ENCODE assay signal across 11 cellular contexts in the genomic region with DNA sequence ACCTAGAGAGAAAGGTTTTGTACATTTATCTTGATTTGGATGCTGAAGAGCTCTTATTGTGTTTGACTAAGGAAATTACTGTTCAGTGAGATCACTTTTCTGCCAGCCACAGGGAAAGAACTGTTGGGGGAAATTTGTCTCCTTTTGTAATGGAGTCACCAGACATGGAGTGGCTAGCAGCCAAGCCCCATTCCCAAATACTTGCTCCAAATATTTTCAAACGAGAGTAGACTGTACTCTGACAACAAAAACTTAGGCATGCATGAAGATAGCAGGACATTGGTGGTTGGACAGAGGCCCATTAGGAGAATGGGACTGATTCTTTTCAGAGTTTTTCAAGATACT. TPM values are rescaled to one million over a fixed set of nuclear protein-coding genes. Genes with fewer than 3 reads are reported as not detected.
DNase-seq lines count a peak whose midpoint lies in the region; ATAC-seq and TF ChIP-seq lines count a peak whose summit lies in the region.
"Had no signal": no experiment of that assay in that cellular context is flagged by ENCODE, and none has a peak within 500 bp of the region (broad histone marks: within the 10 kb centered on the region; RNA-seq: fewer than 3 reads in every experiment).

No MANE protein-coding gene starts in this region.

- H3K27me3 Mint-ChIP-seq in T-helper 17 cell: no peaks in the 10 kb centered on the region
- no peaks in the 10 kb centered on the region for H3K27me3 Mint-ChIP-seq in activated naive CD4-positive, alpha-beta T cell treated with anti-CD3 and anti-CD28 coated beads for 36 hours (ENCODE audit: low read depth)
- H3K27me3 Mint-ChIP-seq: naive B cell had no signal

- H3K27ac Mint-ChIP-seq in T-helper 17 cell: peak overlapping the region; percentile 9
- H3K27ac Mint-ChIP-seq in activated naive CD4-positive, alpha-beta T cell treated with anti-CD3 and anti-CD28 coated beads for 36 hours: no peak overlapping the region

- no peaks in the 10 kb centered on the region for H3K9me3 ChIP-seq in T-helper 17 cell (ENCODE audit: control insufficient read depth, low read length, poor library complexity, severe bottlenecking)

- CTCF ChIA-PET in activated naive CD4-positive, alpha-beta T cell treated with anti-CD3 and anti-CD28 coated beads for 36 hours (lab: Charles Lee): interaction anchor here (1.0 to 1.5 kb wide), 2 partner anchors 10 to 286 kb away, joined by 3 read pairs; no protein-coding TSS in a partner anchor

- no peak overlapping the region for H3K4me3 Mint-ChIP-seq in T-helper 17 cell
- no peak overlapping the region for H3K4me3 Mint-ChIP-seq in activated naive CD4-positive, alpha-beta T cell treated with anti-CD3 and anti-CD28 coated beads for 36 hours
- H3K4me3 Mint-ChIP-seq: naive B cell had no signal

- intact Hi-C loops in activated naive CD4-positive, alpha-beta T cell treated with anti-CD3 and anti-CD28 coated beads for 36 hours (cut with micrococcal nuclease): no loop called here

- peaks cover 11% of the 10 kb centered on the region for H3K4me1 Mint-ChIP-seq in T-helper 17 cell
- H3K4me1 Mint-ChIP-seq in activated naive CD4-positive, alpha-beta T cell treated with anti-CD3 and anti-CD28 coated beads for 36 hours (ENCODE audit: low read depth): peaks cover 20% of the 10 kb centered on the region

- TF ChIP-seq POLR2A in GM18505 (IDR thresholded peaks at IDR 0.05; ENCODE audit: borderline replicate concordance, extremely low read depth, insufficient read depth, insufficient read length): no peak

- ATAC-seq in T-helper 17 cell (no peak), GM18505 (IDR thresholded peaks at IDR 0.05; ENCODE audit: unreplicated experiment) (no peak)

- TF ChIP-seq CTCF in foreskin fibroblast (IDR thresholded peaks at IDR 0.05; ENCODE audit: low read depth, low read length): no peak

- no peak overlapping the region for H3K4me3 ChIP-seq in foreskin fibroblast (ENCODE audit: low read depth in 1 of 2, low read length in 2 of 2)

- H3K9me3 Mint-ChIP-seq in activated naive CD4-positive, alpha-beta T cell treated with anti-CD3 and anti-CD28 coated beads for 36 hours: no peaks in the 10 kb centered on the region
- H3K9me3 Mint-ChIP-seq: naive B cell had no signal

- DNase-seq in EL (peak; percentile 94), T-helper 17 cell (no peak), foreskin fibroblast (peak; percentile 75 to 89), pulmonary artery endothelial cell (ENCODE audit: low read depth, low spot score) (peak; percentile 77), NCI-H1417 (lab: John Stamatoyannopoulos, UW) (no peak), GF-D8 (lab: John Stamatoyannopoulos, UW) (no peak)
- DNase-seq in activated naive CD4-positive, alpha-beta T cell treated with anti-CD3 and anti-CD28 coated beads for 36 hours: no peak
- DNase-seq: caudate nucleus, naive B cell, NCI-H1436 treated with DMSO at 0.1 percent for 48 hours had no signal

- peaks cover 6% of the 10 kb centered on the region for H3K36me3 Mint-ChIP-seq in T-helper 17 cell (ENCODE audit: low read depth)
- peaks cover 32% of the 10 kb centered on the region for H3K36me3 Mint-ChIP-seq in activated naive CD4-positive, alpha-beta T cell treated with anti-CD3 and anti-CD28 coated beads for 36 hours (ENCODE audit: low read depth)

RNA-seq across cellular contexts. Expression of a gene that starts 21.1 kb away (rescaled TPM):
- total RNA-seq in T-helper 17 cell (10 to 100 TPM; 24.0 to 29.3 TPM), pulmonary artery endothelial cell (24.9 and 37.7 TPM in 2 replicates)
- total RNA-seq in activated naive CD4-positive, alpha-beta T cell treated with anti-CD3 and anti-CD28 coated beads for 36 hours: 10 to 100 TPM; 63.9 to 65.7 TPM

RNA-seq across cellular contexts. Expression of a gene that starts 38.7 kb away (rescaled TPM):
- total RNA-seq in T-helper 17 cell (under 1 TPM; 0.37 to 0.63 TPM), pulmonary artery endothelial cell (10.1 and 10.4 TPM in 2 replicates)
- under 1 TPM in 1 of 2 experiments, not detected in 1; 0.33 TPM for total RNA-seq in activated naive CD4-positive, alpha-beta T cell treated with anti-CD3 and anti-CD28 coated beads for 36 hours

Comparison
In these comparisons a context has a peak if more than half of its experiments do, and no peak if none do; other contexts are left out.
1. DNase-seq: peak in EL (single experiment), foreskin fibroblast (2 of 2) and pulmonary artery endothelial cell (single experiment); none in T-helper 17 cell (0 of 3), NCI-H1417 (0 of 3), activated naive CD4-positive, alpha-beta T cell treated with anti-CD3 and anti-CD28 coated beads for 36 hours (single experiment) and GF-D8 (single experiment).